ENCODE assay signal across 8 cellular contexts in genomic region chr9:130940693-130941576, GRCh38. TPM values are rescaled to one million over a fixed set of nuclear protein-coding genes. Genes with fewer than 3 reads are reported as not detected.
DNase-seq lines count a peak whose midpoint lies in the region; ATAC-seq lines count a peak whose summit lies in the region.

No MANE protein-coding gene starts in this region.

- in situ Hi-C loops in SK-MEL-5 (cut with HindIII; ENCODE audit: low pct_unique_long_range_greater_than_20kb, low sequenced_read_pairs) = no loop called here

- intact Hi-C loops in left ventricle myocardium superior (cut with micrococcal nuclease) = loop anchor here (10.0 kb wide), 1 partner anchor 54 kb away; no protein-coding TSS in a partner anchor
- intact Hi-C loops in sciatic nerve (cut with DNase I) = loop anchor here (5.0 kb wide), 1 partner anchor 234 kb away; no protein-coding TSS in a partner anchor

- no peaks in the 10 kb centered on the region for H3K9me3 Mint-ChIP-seq in activated naive CD4-positive, alpha-beta T cell treated with anti-CD3 and anti-CD28 coated beads, Interleukin-2, amount 50 U/mL, for 72 hours

- DNase-seq in DMS79 (lab: John Stamatoyannopoulos, UW) (peak; percentile 84), HuH-7 (ENCODE audit: low spot score) (peak; percentile 92), SK-MEL-5 (ENCODE audit: low read depth, low spot score) (peak; percentile 63), left ventricle myocardium superior (peak; percentile 82), sciatic nerve (ENCODE audit: low spot score) (peak; percentile 77), MV-4-11 (lab: John Stamatoyannopoulos, UW) (no peak)
- DNase-seq in activated naive CD4-positive, alpha-beta T cell treated with anti-CD3 and anti-CD28 coated beads, Interleukin-2, amount 50 U/mL, for 72 hours (ENCODE audit: low spot score in 2 of 2) = peak; percentile 70 to 82

- H3K36me3 Mint-ChIP-seq in activated naive CD4-positive, alpha-beta T cell treated with anti-CD3 and anti-CD28 coated beads, Interleukin-2, amount 50 U/mL, for 72 hours = no peaks in the 10 kb centered on the region

- no peak overlapping the region for H3K27ac Mint-ChIP-seq in activated naive CD4-positive, alpha-beta T cell treated with anti-CD3 and anti-CD28 coated beads, Interleukin-2, amount 50 U/mL, for 72 hours

- ATAC-seq in activated naive CD4-positive, alpha-beta T cell treated with anti-CD3 and anti-CD28 coated beads, Interleukin-2, amount 50 U/mL, for 72 hours = peak; percentile 80 to 88
- peak; percentile 85 for ATAC-seq in left ventricle myocardium superior
- ATAC-seq in sciatic nerve = peak; percentile 85
- ATAC-seq in GM18858 (IDR thresholded peaks at IDR 0.05; ENCODE audit: unreplicated experiment) = no peak

RNA-seq across cellular contexts. Expression of gene FIBCD1, which starts 1.9 kb away (rescaled TPM):
- total RNA-seq in SK-MEL-5 (2014; rRNA removed; shearing (Covaris generic)) = 0.26 and 0.67 TPM in 2 replicates
- polyA plus RNA-seq in SK-MEL-5 (2015; cell fraction: cytosol; rRNA removed) = 2.7 TPM in 2 replicates
- polyA plus RNA-seq in SK-MEL-5 (2015; cell fraction: nucleus; rRNA removed) = 0.51 and 1.6 TPM in 2 replicates
- not detected for total RNA-seq in activated naive CD4-positive, alpha-beta T cell treated with anti-CD3 and anti-CD28 coated beads, Interleukin-2, amount 50 U/mL, for 72 hours
- total RNA-seq in left ventricle myocardium superior = 0.40 TPM
- not detected for total RNA-seq in sciatic nerve

RNA-seq across cellular contexts. Expression of gene QRFP, which starts 44.3 kb away (rescaled TPM):
- not detected in 2 replicates for total RNA-seq in SK-MEL-5 (2014; rRNA removed; shearing (Covaris generic))
- not detected in 2 replicates for polyA plus RNA-seq in SK-MEL-5 (2015; cell fraction: cytosol; rRNA removed)
- not detected in 2 replicates for polyA plus RNA-seq in SK-MEL-5 (2015; cell fraction: nucleus; rRNA removed)
- not detected for total RNA-seq in activated naive CD4-positive, alpha-beta T cell treated with anti-CD3 and anti-CD28 coated beads, Interleukin-2, amount 50 U/mL, for 72 hours
- not detected for total RNA-seq in left ventricle myocardium superior
- total RNA-seq in sciatic nerve = not detected
